8 cellular contexts compared by ENCODE assay signal in genomic region chr5:136028782-136029742, GRCh38. TPM values are rescaled to one million over a fixed set of nuclear protein-coding genes. Genes with fewer than 3 reads are reported as not detected.
DNase-seq lines count a peak whose midpoint lies in the region; ATAC-seq and TF ChIP-seq lines count a peak whose summit lies in the region.

Gene TGFBI (plus strand): TSS chr5:136028988. CDS start chr5:136029056, 68 bp downstream.

- H3K9me2 ChIP-seq in MM.1S (replicated peaks; ENCODE audit: insufficient read depth, low read length) = no peaks in the 10 kb centered on the region

- H3K27ac ChIP-seq in coronary artery (peak within 1 kb of the TSS; percentile 74 to 79), MM.1S (ENCODE audit: low read length) (no peak within 1 kb of the TSS)

- H3K9me3 Mint-ChIP-seq in stimulated activated naive CD8-positive, alpha-beta T cell treated with anti-CD3 and anti-CD28 coated beads, Interleukin-15, amount 100 ng/mL, for 72 hours = no peaks in the 10 kb centered on the region

- no peaks in the 10 kb centered on the region for H3F3A ChIP-seq in MM.1S (ENCODE audit: insufficient read depth, low read length)

- no peaks in the 10 kb centered on the region for H4K20me1 ChIP-seq in MM.1S (ENCODE audit: insufficient read depth, low read length)

- intact Hi-C loops in left colon (cut with DNase I, micrococcal nuclease) = no loop called here

- H2AFZ ChIP-seq in MM.1S (ENCODE audit: low read length) = no peak within 1 kb of the TSS

- no peak within 1 kb of the TSS for H3K27ac Mint-ChIP-seq in stimulated activated naive CD8-positive, alpha-beta T cell treated with anti-CD3 and anti-CD28 coated beads, Interleukin-15, amount 100 ng/mL, for 72 hours

- TF ChIP-seq CTCF in coronary artery (IDR thresholded peaks at IDR 0.05) (no peak), MM.1S (IDR thresholded peaks at IDR 0.05; ENCODE audit: low read length) (no peak)

- H3K79me2 ChIP-seq in MM.1S (ENCODE audit: low read length) = no peaks in the 10 kb centered on the region

- H3K36me3 ChIP-seq in MM.1S (replicated peaks; ENCODE audit: insufficient read depth, low read length) = no peaks in the 10 kb centered on the region

- no peaks in the 10 kb centered on the region for H3K27me3 ChIP-seq in MM.1S (replicated peaks; ENCODE audit: insufficient read depth, low read length)

- no peak within 1 kb of the TSS for H3K4me2 ChIP-seq in MM.1S (ENCODE audit: low read depth, low read length)

- no peaks in the 10 kb centered on the region for H3K9me3 ChIP-seq in MM.1S (replicated peaks; ENCODE audit: insufficient read depth, low read length)

- H3K27me3 Mint-ChIP-seq in stimulated activated naive CD8-positive, alpha-beta T cell treated with anti-CD3 and anti-CD28 coated beads, Interleukin-15, amount 100 ng/mL, for 72 hours = peaks cover 26% of the 10 kb centered on the region

- H3K4me3 ChIP-seq in coronary artery = peak within 1 kb of the TSS; percentile 76
- H3K4me3 ChIP-seq in MM.1S (ENCODE audit: low read length) = no peak within 1 kb of the TSS

- DNase-seq in activated CD4-positive, alpha-beta T cell treated with anti-CD3 and anti-CD28 coated beads, Interleukin-2, amount 50 U/mL, for 1 hour = peak; percentile 15
- no peak for DNase-seq in activated CD4-positive, alpha-beta T cell treated with anti-CD3 and anti-CD28 coated beads, Interleukin-2, amount 50 U/mL, for 4 hours
- DNase-seq in NCI-H526 treated with DMSO at 0.1 percent for 48 hours (lab: John Stamatoyannopoulos, UW) (peak; percentile 2), coronary artery (ENCODE audit: low spot score) (peak; percentile 82), left colon (peak; percentile 62 to 81), SK-N-DZ (ENCODE audit: low spot score) (no peak), MM.1S (no peak)
- no peak for DNase-seq in stimulated activated naive CD8-positive, alpha-beta T cell treated with anti-CD3 and anti-CD28 coated beads, Interleukin-15, amount 100 ng/mL, for 72 hours

- H3K4me3 Mint-ChIP-seq in stimulated activated naive CD8-positive, alpha-beta T cell treated with anti-CD3 and anti-CD28 coated beads, Interleukin-15, amount 100 ng/mL, for 72 hours = no peak within 1 kb of the TSS

- no peaks in the 10 kb centered on the region for H3K4me1 Mint-ChIP-seq in stimulated activated naive CD8-positive, alpha-beta T cell treated with anti-CD3 and anti-CD28 coated beads, Interleukin-15, amount 100 ng/mL, for 72 hours

- ATAC-seq in left colon = peak; percentile 99
- ATAC-seq in stimulated activated naive CD8-positive, alpha-beta T cell treated with anti-CD3 and anti-CD28 coated beads, Interleukin-15, amount 100 ng/mL, for 72 hours = peak; percentile 41

- no peaks in the 10 kb centered on the region for H3K4me1 ChIP-seq in MM.1S (ENCODE audit: low read length)

- H3K9ac ChIP-seq in MM.1S (ENCODE audit: low read length) = no peak within 1 kb of the TSS

RNA-seq across cellular contexts. Expression of gene TGFBI, which starts in this region (rescaled TPM):
- total RNA-seq in left colon = 10 to 100 TPM; 21.0 to 50.3 TPM
- not detected in 2 replicates for polyA plus RNA-seq in SK-N-DZ (2014; cell fraction: cytosol; rRNA removed)
- 0.59 TPM in 1 of 2 replicates, not detected in the other for polyA plus RNA-seq in SK-N-DZ (2014; cell fraction: nucleus; rRNA removed)

Comparison
In these comparisons a context has a peak if more than half of its experiments do, and no peak if none do; other contexts are left out.
1. DNase-seq: peak in activated CD4-positive, alpha-beta T cell treated with anti-CD3 and anti-CD28 coated beads, Interleukin-2, amount 50 U/mL, for 1 hour (single experiment), NCI-H526 treated with DMSO at 0.1 percent for 48 hours (single experiment), coronary artery (single experiment) and left colon (2 of 2); none in activated CD4-positive, alpha-beta T cell treated with anti-CD3 and anti-CD28 coated beads, Interleukin-2, amount 50 U/mL, for 4 hours (0 of 2), stimulated activated naive CD8-positive, alpha-beta T cell treated with anti-CD3 and anti-CD28 coated beads, Interleukin-15, amount 100 ng/mL, for 72 hours (0 of 2), SK-N-DZ (single experiment) and MM.1S (single experiment).